In genomic region chr18:80149667-80150066, GRCh38 we compare ENCODE assay signal across 16 cellular contexts. TPM values are rescaled to one million over a fixed set of nuclear protein-coding genes. Genes with fewer than 3 reads are reported as not detected.
A peak's percentile ranks its signal among the peaks of the same experiment; 100 is the strongest.
DNase-seq lines count a peak whose midpoint lies in the region; ATAC-seq and TF ChIP-seq lines count a peak whose summit lies in the region.
"Had no signal": no experiment of that assay in that cellular context is flagged by ENCODE, and none has a peak within 500 bp of the region (broad histone marks: within the 10 kb centered on the region; RNA-seq: fewer than 3 reads in every experiment).

No MANE protein-coding gene starts in this region.

- ATAC-seq in right lobe of liver (peak; percentile 5 to 47 (median 36)), upper lobe of right lung (no peak)

- H3K27me3 Mint-ChIP-seq in brain, result no peaks in the 10 kb centered on the region
- peaks cover 31% of the 10 kb centered on the region for H3K27me3 Mint-ChIP-seq in activated naive CD4-positive, alpha-beta T cell treated with anti-CD3 and anti-CD28 coated beads, Interleukin-2, amount 10 ng/mL, durations not matched to agents 7 days and 5 days

- CTCF ChIA-PET in activated naive CD4-positive, alpha-beta T cell treated with anti-CD3 and anti-CD28 coated beads, Interleukin-2, amount 10 ng/mL, durations not matched to agents 7 days and 5 days (lab: Charles Lee), result no interaction called here

- no peak for TF ChIP-seq CTCF in KMS-11 (conservative IDR thresholded peaks at IDR 0.05; ENCODE audit: low read depth, low read length)
- no peak for TF ChIP-seq CTCF in brain (conservative IDR thresholded peaks at IDR 0.05)
- no peak for TF ChIP-seq CTCF in right lobe of liver (IDR thresholded peaks at IDR 0.05)
- TF ChIP-seq CTCF in vagina (IDR thresholded peaks at IDR 0.05), result no peak
- TF ChIP-seq CTCF in upper lobe of right lung (IDR thresholded peaks at IDR 0.05), result no peak

- no peak overlapping the region for H3K27ac Mint-ChIP-seq in brain
- H3K27ac Mint-ChIP-seq in activated naive CD4-positive, alpha-beta T cell treated with anti-CD3 and anti-CD28 coated beads, Interleukin-2, amount 10 ng/mL, durations not matched to agents 7 days and 5 days, result no peak overlapping the region
- H3K27ac Mint-ChIP-seq: CD4-positive, CD25-positive, alpha-beta regulatory T cell; CD8-positive, alpha-beta memory T cell; GM23338 had no signal

- DNase-seq in right lobe of liver (no peak), vagina (ENCODE audit: extremely low spot score in 2 of 2) (no peak), upper lobe of right lung (no peak), posterior vena cava (ENCODE audit: low spot score) (no peak)
- no peak for DNase-seq in activated naive CD4-positive, alpha-beta T cell treated with anti-CD3 and anti-CD28 coated beads, Interleukin-2, amount 10 ng/mL, durations not matched to agents 7 days and 5 days
- DNase-seq: ACHN; BE2C; C1 segment of cervical spinal cord; CD4-positive, CD25-positive, alpha-beta regulatory T cell; CD8-positive, alpha-beta memory T cell; COR-L47; GDM1; HCEC 1CT had no signal

- H3K4me3 ChIP-seq in KMS-11 (IDR thresholded peaks at IDR 0.05; ENCODE audit: insufficient read depth, low read depth, low read length), result no peak overlapping the region
- peak overlapping the region in 2 of 3 donors; percentile 57 to 61 for H3K4me3 ChIP-seq in right lobe of liver
- no peak overlapping the region for H3K4me3 ChIP-seq in vagina
- H3K4me3 ChIP-seq in upper lobe of right lung, result no peak overlapping the region

- H3K27me3 ChIP-seq in KMS-11 (ENCODE audit: insufficient read depth, low read depth), result no peaks in the 10 kb centered on the region
- H3K27me3 ChIP-seq in right lobe of liver, result no peaks in the 10 kb centered on the region
- no peaks in the 10 kb centered on the region for H3K27me3 ChIP-seq in vagina
- no peaks in the 10 kb centered on the region for H3K27me3 ChIP-seq in upper lobe of right lung
- H3K27me3 ChIP-seq: BE2C had no signal

- H3K27ac ChIP-seq in KMS-11 (no peak overlapping the region), right lobe of liver (peak overlapping the region; percentile 39 to 79 (median 72)), vagina (no peak overlapping the region), upper lobe of right lung (no peak overlapping the region)

- H3K4me1 ChIP-seq in KMS-11 (ENCODE audit: low read depth, poor library complexity, severe bottlenecking) (peaks cover 5% of the 10 kb centered on the region), right lobe of liver (peaks cover 0 to 12% (median 4%) of the 10 kb centered on the region in 4 donors), vagina (peaks cover 6% of the 10 kb centered on the region), upper lobe of right lung (peaks cover 5% of the 10 kb centered on the region)
- H3K4me1 ChIP-seq: BE2C had no signal

- peaks cover 31% of the 10 kb centered on the region for H3K79me2 ChIP-seq in KMS-11 (ENCODE audit: insufficient read depth, low read depth)

- peaks cover 29% of the 10 kb centered on the region for H3K4me1 Mint-ChIP-seq in brain
- H3K4me1 Mint-ChIP-seq in activated naive CD4-positive, alpha-beta T cell treated with anti-CD3 and anti-CD28 coated beads, Interleukin-2, amount 10 ng/mL, durations not matched to agents 7 days and 5 days, result peaks cover 26% of the 10 kb centered on the region

- no peak overlapping the region for H2AFZ ChIP-seq in KMS-11 (ENCODE audit: low read depth)
- H2AFZ ChIP-seq: GM23338 had no signal

- peaks cover 5% of the 10 kb centered on the region for H3K36me3 Mint-ChIP-seq in brain
- H3K36me3 Mint-ChIP-seq in activated naive CD4-positive, alpha-beta T cell treated with anti-CD3 and anti-CD28 coated beads, Interleukin-2, amount 10 ng/mL, durations not matched to agents 7 days and 5 days, result no peaks in the 10 kb centered on the region
- H3K36me3 Mint-ChIP-seq: CD4-positive, CD25-positive, alpha-beta regulatory T cell had no signal

- TF ChIP-seq POLR2A in right lobe of liver (IDR thresholded peaks at IDR 0.05), result no peak
- TF ChIP-seq POLR2A in vagina (IDR thresholded peaks at IDR 0.05), result no peak

- no peaks in the 10 kb centered on the region for H3K36me3 ChIP-seq in KMS-11 (ENCODE audit: insufficient read depth)
- no peaks in the 10 kb centered on the region for H3K36me3 ChIP-seq in right lobe of liver
- H3K36me3 ChIP-seq in vagina, result no peaks in the 10 kb centered on the region
- no peaks in the 10 kb centered on the region for H3K36me3 ChIP-seq in upper lobe of right lung
- H3K36me3 ChIP-seq: BE2C had no signal

- no peaks in the 10 kb centered on the region for H3K9me3 ChIP-seq in right lobe of liver
- no peaks in the 10 kb centered on the region for H3K9me3 ChIP-seq in vagina
- H3K9me3 ChIP-seq in upper lobe of right lung, result no peaks in the 10 kb centered on the region
- H3K9me3 ChIP-seq: BE2C had no signal

- H3K4me3 Mint-ChIP-seq in brain, result peak overlapping the region in 3 of 5 experiments; percentile 86 to 98 (median 94)
- H3K4me3 Mint-ChIP-seq in activated naive CD4-positive, alpha-beta T cell treated with anti-CD3 and anti-CD28 coated beads, Interleukin-2, amount 10 ng/mL, durations not matched to agents 7 days and 5 days, result no peak overlapping the region

- H3K4me2 ChIP-seq in KMS-11, result peak overlapping the region; percentile 49

- intact Hi-C loops in right lobe of liver (cut with DNase I) (no loop called here), vagina (cut with DNase I) (no loop called here), upper lobe of right lung (cut with DNase I) (no loop called here), posterior vena cava (cut with DNase I) (no loop called here)

- no peaks in the 10 kb centered on the region for H4K20me1 ChIP-seq in KMS-11 (ENCODE audit: insufficient read depth)

- no peaks in the 10 kb centered on the region for H3K9me3 Mint-ChIP-seq in brain
- H3K9me3 Mint-ChIP-seq in activated naive CD4-positive, alpha-beta T cell treated with anti-CD3 and anti-CD28 coated beads, Interleukin-2, amount 10 ng/mL, durations not matched to agents 7 days and 5 days, result no peaks in the 10 kb centered on the region
- H3K9me3 Mint-ChIP-seq: CD8-positive, alpha-beta memory T cell; GM23338 had no signal

- no peak overlapping the region for H3K9ac ChIP-seq in KMS-11

RNA-seq across cellular contexts. Expression of gene ADNP2, which starts 40.6 kb away (rescaled TPM):
- polyA plus RNA-seq in brain (ENCODE audit: insufficient read depth, low read depth, low replicate concordance), result 13.5 TPM
- total RNA-seq in right lobe of liver (1 to 10 TPM; 4.4 to 9.9 (median 7.7) TPM), vagina (21.4 TPM), upper lobe of right lung (14.2 TPM), posterior vena cava (10 to 100 TPM; 15.3 to 19.6 TPM)

Comparison
In these comparisons a context has a peak if more than half of its experiments do, and no peak if none do; other contexts are left out.
1. H3K27ac ChIP-seq: peak in right lobe of liver (3 of 3); none in KMS-11 (single experiment), vagina (single experiment) and upper lobe of right lung (single experiment).
2. H3K4me3 ChIP-seq: peak in right lobe of liver (2 of 3); none in KMS-11 (single experiment), vagina (0 of 2) and upper lobe of right lung (single experiment).